8 cellular contexts compared by ENCODE assay signal in the genomic region with DNA sequence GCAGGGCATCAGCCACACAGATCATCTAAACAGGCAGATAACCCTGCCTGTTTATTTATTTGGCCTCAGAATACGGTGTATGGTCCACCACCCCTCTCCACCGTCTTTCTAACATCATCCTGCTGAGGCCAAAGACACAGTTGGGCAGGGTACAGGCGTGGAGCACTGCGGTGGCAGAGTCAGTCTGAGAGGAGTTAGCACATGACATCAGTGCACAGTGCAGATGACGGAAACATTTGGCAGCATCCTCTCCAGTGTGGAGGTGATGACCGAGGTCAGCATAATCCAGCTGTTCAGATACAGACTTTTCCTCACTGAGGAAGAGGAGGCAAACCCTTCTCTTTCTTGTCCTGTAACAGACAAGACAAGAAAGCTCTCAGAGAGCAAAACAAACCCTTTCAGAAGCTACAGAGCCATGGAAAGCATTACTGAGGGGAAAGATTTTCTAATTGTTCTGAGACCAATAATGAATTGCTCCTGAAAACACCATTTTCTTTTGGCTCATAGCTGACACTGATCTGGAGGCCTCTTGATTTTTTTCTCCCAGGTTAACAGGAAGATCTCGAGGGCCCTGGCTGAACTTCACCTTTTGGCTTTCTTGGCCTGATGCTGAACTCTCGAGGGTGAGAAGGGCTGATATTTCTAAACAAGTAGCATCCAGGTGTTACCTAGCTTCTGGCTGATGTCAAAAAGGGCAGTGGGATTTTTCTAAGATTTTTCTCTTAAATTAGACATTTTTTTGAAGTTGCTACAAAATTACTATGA. TPM values are rescaled to one million over a fixed set of nuclear protein-coding genes. Genes with fewer than 3 reads are reported as not detected.
A peak's percentile ranks its signal among the peaks of the same experiment; 100 is the strongest.
DNase-seq lines count a peak whose midpoint lies in the region; ATAC-seq lines count a peak whose summit lies in the region.

No MANE protein-coding gene starts in this region.

- no peaks in the 10 kb centered on the region for H3K27me3 ChIP-seq in HUES48 (ENCODE audit: control insufficient read depth, insufficient read depth, low read length)

- ATAC-seq in GM21390 (IDR thresholded peaks at IDR 0.05; ENCODE audit: unreplicated experiment): peak; percentile 44
- peak; percentile 47 to 49 for ATAC-seq in activated T-cell treated with anti-CD3 and anti-CD28 coated beads, Interleukin-2, amount 50 U/mL, for 4 hours
- peak; percentile 93 for ATAC-seq in Right ventricle myocardium superior (ENCODE audit: poor library complexity)

- no peaks in the 10 kb centered on the region for H3K9me3 ChIP-seq in HUES48 (ENCODE audit: control insufficient read depth, insufficient read depth, low read length)

- no peak overlapping the region for H3K27ac ChIP-seq in HUES48 (ENCODE audit: low read depth, low read length)

- intact Hi-C loops in Right ventricle myocardium superior (cut with DNase I): loop anchor here (2.0 kb wide), 1 partner anchor 20 kb away; the partner anchor contains the start of gene NFKBIZ

- H3K27me3 Mint-ChIP-seq in activated T-cell treated with anti-CD3 and anti-CD28 coated beads, Interleukin-2, amount 50 U/mL, for 4 hours (ENCODE audit: low read depth): no peaks in the 10 kb centered on the region

- peaks cover 24% of the 10 kb centered on the region for H3K36me3 Mint-ChIP-seq in activated T-cell treated with anti-CD3 and anti-CD28 coated beads, Interleukin-2, amount 50 U/mL, for 4 hours (ENCODE audit: insufficient read depth)

- no peak overlapping the region for H3K9ac ChIP-seq in HUES48 (ENCODE audit: low read depth, low read length)

- DNase-seq in CD1c-positive myeloid dendritic cell (ENCODE audit: extremely low spot score): peak; percentile 46
- DNase-seq in activated T-cell treated with anti-CD3 and anti-CD28 coated beads, Interleukin-2, amount 50 U/mL, for 4 hours: peak; percentile 38
- DNase-seq in Right ventricle myocardium superior: peak; percentile 70
- DNase-seq in skeletal muscle cell (ENCODE audit: low read depth): peak; percentile 53
- DNase-seq in NCI-H2029 (lab: John Stamatoyannopoulos, UW): no peak
- no peak for DNase-seq in NOMO-1 (lab: John Stamatoyannopoulos, UW; ENCODE audit: unreplicated experiment in 2 of 2)

- peak overlapping the region; percentile 93 for H3K4me3 Mint-ChIP-seq in activated T-cell treated with anti-CD3 and anti-CD28 coated beads, Interleukin-2, amount 50 U/mL, for 4 hours

- H3K4me1 Mint-ChIP-seq in activated T-cell treated with anti-CD3 and anti-CD28 coated beads, Interleukin-2, amount 50 U/mL, for 4 hours (ENCODE audit: low read depth): peaks cover 74% of the 10 kb centered on the region

- no peaks in the 10 kb centered on the region for H3K36me3 ChIP-seq in HUES48 (ENCODE audit: control insufficient read depth, insufficient read depth, low read length)

- H3K4me3 ChIP-seq in HUES48 (ENCODE audit: low read depth, low read length) (0 out of 2 replicates have a peak overlapping the region, but pooled peaks have one; percentile 11), skeletal muscle cell (ENCODE audit: low read depth, low read length) (peak overlapping the region; percentile 5)

- peaks cover 16% of the 10 kb centered on the region for H3K4me1 ChIP-seq in HUES48 (ENCODE audit: control insufficient read depth, insufficient read depth, low read length)

- H3K9me3 Mint-ChIP-seq in activated T-cell treated with anti-CD3 and anti-CD28 coated beads, Interleukin-2, amount 50 U/mL, for 4 hours: no peaks in the 10 kb centered on the region

RNA-seq across cellular contexts. Expression of gene NFKBIZ, which starts 20.1 kb away (rescaled TPM):
- 10 to 100 TPM; 54.9 to 93.3 (median 88.8) TPM for total RNA-seq in activated T-cell treated with anti-CD3 and anti-CD28 coated beads, Interleukin-2, amount 50 U/mL, for 4 hours
- 12.9 TPM for total RNA-seq in Right ventricle myocardium superior

RNA-seq across cellular contexts. Expression of gene NXPE3, which starts 50.2 kb away (rescaled TPM):
- total RNA-seq in activated T-cell treated with anti-CD3 and anti-CD28 coated beads, Interleukin-2, amount 50 U/mL, for 4 hours: 10 to 100 TPM; 13.8 to 14.1 (median 13.8) TPM
- total RNA-seq in Right ventricle myocardium superior: 45.5 TPM

Comparison
In these comparisons a context has a peak if more than half of its experiments do, and no peak if none do; other contexts are left out.
1. DNase-seq: peak in CD1c-positive myeloid dendritic cell (single experiment), activated T-cell treated with anti-CD3 and anti-CD28 coated beads, Interleukin-2, amount 50 U/mL, for 4 hours (single experiment), Right ventricle myocardium superior (single experiment) and skeletal muscle cell (single experiment); none in NCI-H2029 (single experiment) and NOMO-1 (0 of 2).
2. Peak in every context shown above with its lines, with median percentiles within 50 percentile points of each other: ATAC-seq.